ENCODE assay signal across 16 cellular contexts in genomic region chr10:68151453-68151852, GRCh38. TPM values are rescaled to one million over a fixed set of nuclear protein-coding genes. Genes with fewer than 3 reads are reported as not detected.
DNase-seq lines count a peak whose midpoint lies in the region; ATAC-seq and TF ChIP-seq lines count a peak whose summit lies in the region.
"Had no signal": no experiment of that assay in that cellular context is flagged by ENCODE, and none has a peak within 500 bp of the region (broad histone marks: within the 10 kb centered on the region; RNA-seq: fewer than 3 reads in every experiment).

No MANE protein-coding gene starts in this region.

- no peaks in the 10 kb centered on the region for H4K20me1 ChIP-seq in MM.1S (ENCODE audit: insufficient read depth, low read length)

- 83% methylated on average over 1 of the region's 1 CpG for WGBS in right cardiac atrium

- no peaks in the 10 kb centered on the region for H3K9me2 ChIP-seq in MM.1S (replicated peaks; ENCODE audit: insufficient read depth, low read length)

- H3K4me1 Mint-ChIP-seq in chondrocyte (ENCODE audit: low read depth) = peaks cover 21% of the 10 kb centered on the region

- H3K79me2 ChIP-seq in MM.1S (ENCODE audit: low read length) = no peaks in the 10 kb centered on the region

- H3K4me3 ChIP-seq in right atrium auricular region = no peak overlapping the region
- H3K4me3 ChIP-seq in right cardiac atrium (ENCODE audit: low read length) = no peak overlapping the region
- H3K4me3 ChIP-seq in MM.1S (ENCODE audit: low read length) = no peak overlapping the region
- H3K4me3 ChIP-seq: K562 had no signal

- H3K4me3 Mint-ChIP-seq in chondrocyte (ENCODE audit: unreplicated experiment) = no peak overlapping the region
- H3K4me3 Mint-ChIP-seq: CD4-positive, alpha-beta T cell had no signal

- no peak for DNase-seq in right atrium auricular region (ENCODE audit: low spot score)
- DNase-seq in right cardiac atrium = no peak
- DNase-seq in M059J (ENCODE audit: low read depth) = peak; percentile 30
- peak; percentile 59 for DNase-seq in kidney tubule cell (ENCODE audit: low spot score)
- no peak for DNase-seq in MM.1S
- DNase-seq in chondrocyte (ENCODE audit: low spot score) = no peak
- DNase-seq: BE2C; CD4-positive, alpha-beta T cell; DMS53; H7; NCI-H1436; NCI-H2081; NCI-H510A; SIG-M5 had no signal

- TF ChIP-seq CTCF in right atrium auricular region (IDR thresholded peaks at IDR 0.05) (no peak), MM.1S (IDR thresholded peaks at IDR 0.05; ENCODE audit: low read length) (no peak), chondrocyte (IDR thresholded peaks at IDR 0.05) (no peak)

- no peaks in the 10 kb centered on the region for H3K9me3 Mint-ChIP-seq in chondrocyte (ENCODE audit: low read depth)
- H3K9me3 Mint-ChIP-seq: CD4-positive, alpha-beta T cell had no signal

- ATAC-seq in right cardiac atrium (no peak), HG03354 (IDR thresholded peaks at IDR 0.05; ENCODE audit: poor library complexity, severe bottlenecking, unreplicated experiment) (no peak)
- ATAC-seq: K562 had no signal

- H3K36me3 Mint-ChIP-seq in chondrocyte (ENCODE audit: low read depth) = no peaks in the 10 kb centered on the region

- no peak overlapping the region for H2AFZ ChIP-seq in MM.1S (ENCODE audit: low read length)

- no peaks in the 10 kb centered on the region for H3K27me3 Mint-ChIP-seq in chondrocyte (ENCODE audit: low read depth)

- no peaks in the 10 kb centered on the region for H3F3A ChIP-seq in MM.1S (ENCODE audit: insufficient read depth, low read length)

- H3K27ac Mint-ChIP-seq in chondrocyte (ENCODE audit: unreplicated experiment) = no peak overlapping the region
- H3K27ac Mint-ChIP-seq: CD4-positive, alpha-beta T cell had no signal

- H3K27ac ChIP-seq in right atrium auricular region (peak overlapping the region; percentile 80 to 87), right cardiac atrium (ENCODE audit: low read length) (no peak overlapping the region), MM.1S (ENCODE audit: low read length) (no peak overlapping the region)

- H3K9me3 ChIP-seq in right atrium auricular region = no peaks in the 10 kb centered on the region
- H3K9me3 ChIP-seq in right cardiac atrium (ENCODE audit: control insufficient read depth, low read length) = no peaks in the 10 kb centered on the region
- H3K9me3 ChIP-seq in MM.1S (replicated peaks; ENCODE audit: insufficient read depth, low read length) = no peaks in the 10 kb centered on the region
- H3K9me3 ChIP-seq: BE2C had no signal

- H3K36me3 ChIP-seq in right atrium auricular region (peaks cover 39% of the 10 kb centered on the region), MM.1S (replicated peaks; ENCODE audit: insufficient read depth, low read length) (no peaks in the 10 kb centered on the region)
- H3K36me3 ChIP-seq: BE2C had no signal

- peaks cover 0 to 29% of the 10 kb centered on the region in 2 donors for H3K4me1 ChIP-seq in right atrium auricular region
- peaks cover 7% of the 10 kb centered on the region for H3K4me1 ChIP-seq in right cardiac atrium (ENCODE audit: control insufficient read depth, insufficient read depth, low read length)
- H3K4me1 ChIP-seq in MM.1S (ENCODE audit: low read length) = no peaks in the 10 kb centered on the region

- no peak overlapping the region for H3K9ac ChIP-seq in MM.1S (ENCODE audit: low read length)

- H3K27me3 ChIP-seq in right atrium auricular region (no peaks in the 10 kb centered on the region), right cardiac atrium (ENCODE audit: control insufficient read depth, insufficient read depth) (no peaks in the 10 kb centered on the region), MM.1S (replicated peaks; ENCODE audit: insufficient read depth, low read length) (no peaks in the 10 kb centered on the region)
- H3K27me3 ChIP-seq: BE2C had no signal

- no peak overlapping the region for H3K4me2 ChIP-seq in MM.1S (ENCODE audit: low read depth, low read length)

- intact Hi-C loops in right cardiac atrium (cut with DNase I) = no loop called here

RNA-seq across cellular contexts. Expression of gene MYPN, which starts 42.2 kb away (rescaled TPM):
- total RNA-seq in right atrium auricular region = 100 to 1,000 TPM in 1 of 2 donors, 10 to 100 TPM in 1; 93.5 to 145 TPM
- 100 to 1,000 TPM in 1 of 4 donors, 10 to 100 TPM in 3; 81.6 to 134 (median 84.8) TPM for total RNA-seq in right cardiac atrium
- polyA plus RNA-seq in right cardiac atrium = 27.2 TPM
- total RNA-seq in M059J (2014; rRNA removed; shearing (Covaris generic)) = 30.8 and 34.5 TPM in 2 replicates
- 0.08 to 1.5 TPM (median 0.10 TPM) in 3 replicates for total RNA-seq in chondrocyte
- total RNA-seq: CD4-positive, alpha-beta T cell; H7; K562 had no signal
- polyA plus RNA-seq: K562 had no signal

Comparison
In these comparisons a context has a peak if more than half of its experiments do, and no peak if none do; other contexts are left out.
1. H3K27ac ChIP-seq: peak in right atrium auricular region (2 of 2); none in right cardiac atrium (single experiment) and MM.1S (single experiment).
2. DNase-seq: peak in M059J (single experiment) and kidney tubule cell (single experiment); none in right atrium auricular region (single experiment), right cardiac atrium (0 of 3), MM.1S (single experiment) and chondrocyte (single experiment).
3. RNA of gene MYPN, which starts 42.2 kb away (total RNA-seq): 93.5 to 145 TPM in right atrium auricular region, 81.6 to 134 TPM in right cardiac atrium and 30.8 to 34.5 TPM in M059J; 0.08 to 1.5 TPM in chondrocyte; every median in the first group is over 10 times any median in the second.